Comparison of ENCODE assay signal across 1 cellular context in the genomic region with DNA sequence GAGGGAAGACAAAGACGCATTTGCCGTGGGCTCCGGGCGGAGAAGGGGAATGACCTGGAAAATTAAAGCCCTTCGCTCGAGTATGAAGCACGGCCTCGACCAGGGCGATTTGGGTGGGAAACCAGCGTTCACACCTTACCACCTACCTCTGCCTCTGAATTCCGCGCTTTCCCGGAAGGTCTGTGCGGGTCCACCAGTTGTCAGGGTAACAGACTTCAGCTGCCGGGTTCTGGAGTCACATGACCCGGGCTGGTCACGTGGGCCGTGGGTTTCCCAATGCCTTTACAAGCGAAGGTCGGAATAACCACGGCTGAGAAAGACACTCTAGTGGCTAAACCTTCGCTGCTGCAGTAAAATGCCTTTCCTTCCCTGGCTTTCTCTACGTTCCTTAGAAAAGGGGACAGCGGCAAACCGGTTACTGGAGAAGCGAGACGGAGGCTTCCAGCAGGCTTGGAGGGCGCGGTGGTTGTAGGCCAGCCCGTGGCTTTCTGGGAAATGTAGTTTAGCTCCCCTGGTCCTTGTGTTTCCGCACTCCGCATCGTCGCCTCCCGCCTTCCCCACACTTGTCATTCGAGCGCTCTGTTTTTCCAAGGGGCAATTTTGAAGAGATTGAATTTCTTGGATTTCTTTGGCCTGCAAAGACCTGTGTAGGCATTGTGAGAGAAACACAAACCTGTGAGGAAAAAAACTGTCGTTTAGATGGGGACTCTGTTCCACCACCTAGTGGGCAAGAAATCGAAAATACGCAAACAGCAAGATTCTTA.
TF ChIP-seq lines count a peak whose summit lies in the region.

A gene with protein sequence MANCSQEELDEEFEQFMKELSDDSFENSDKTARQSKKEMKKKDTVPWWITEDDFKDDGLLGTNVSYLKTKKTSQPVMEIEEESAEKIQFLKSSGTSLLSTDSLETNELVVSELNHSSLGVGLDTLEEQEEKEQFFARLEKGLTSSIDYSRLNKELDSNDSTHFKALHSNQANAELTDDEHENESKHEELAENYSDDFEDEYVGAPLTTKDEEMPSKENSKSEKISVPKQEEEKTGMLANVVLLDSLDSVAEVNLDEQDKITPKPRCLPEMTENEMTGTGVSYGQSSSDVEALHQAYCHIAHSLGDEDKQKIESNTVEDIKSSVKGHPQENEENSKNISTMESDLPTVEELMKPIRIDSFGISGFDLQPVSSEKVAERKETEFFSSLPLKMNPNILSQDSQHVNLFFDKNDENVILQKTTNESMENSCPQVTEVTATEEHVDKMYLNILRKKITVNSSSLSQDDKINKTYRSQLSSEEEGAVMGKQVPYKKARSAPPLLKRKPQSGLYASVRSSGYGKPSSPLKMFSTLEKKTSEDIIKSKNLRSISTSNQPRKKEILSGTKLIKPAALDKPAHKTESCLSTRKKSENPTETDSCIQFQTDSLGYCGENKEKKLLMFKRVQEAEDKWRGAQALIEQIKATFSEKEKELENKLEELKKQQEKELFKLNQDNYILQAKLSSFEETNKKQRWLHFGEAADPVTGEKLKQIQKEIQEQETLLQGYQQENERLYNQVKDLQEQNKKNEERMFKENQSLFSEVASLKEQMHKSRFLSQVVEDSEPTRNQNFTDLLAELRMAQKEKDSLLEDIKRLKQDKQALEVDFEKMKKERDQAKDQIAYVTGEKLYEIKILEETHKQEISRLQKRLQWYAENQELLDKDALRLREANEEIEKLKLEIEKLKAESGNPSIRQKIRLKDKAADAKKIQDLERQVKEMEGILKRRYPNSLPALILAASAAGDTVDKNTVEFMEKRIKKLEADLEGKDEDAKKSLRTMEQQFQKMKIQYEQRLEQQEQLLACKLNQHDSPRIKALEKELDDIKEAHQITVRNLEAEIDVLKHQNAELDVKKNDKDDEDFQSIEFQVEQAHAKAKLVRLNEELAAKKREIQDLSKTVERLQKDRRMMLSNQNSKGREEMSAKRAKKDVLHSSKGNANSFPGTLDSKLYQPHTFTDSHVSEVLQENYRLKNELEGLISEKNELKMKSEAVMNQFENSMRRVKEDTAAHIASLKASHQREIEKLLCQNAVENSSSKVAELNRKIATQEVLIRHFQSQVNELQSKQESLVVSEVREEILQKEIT (N-terminal part only) (minus strand): TSS at position 210 of the 764 bp plus-strand sequence. CDS start 1,250 bp downstream, outside the sequence.

TF ChIP-seq in HepG2, 621 proteins besides CTCF, POLR2A, EP300 and RAD21 (continued from another document and continues in another):
- TF ChIP-seq, protein P1, sequence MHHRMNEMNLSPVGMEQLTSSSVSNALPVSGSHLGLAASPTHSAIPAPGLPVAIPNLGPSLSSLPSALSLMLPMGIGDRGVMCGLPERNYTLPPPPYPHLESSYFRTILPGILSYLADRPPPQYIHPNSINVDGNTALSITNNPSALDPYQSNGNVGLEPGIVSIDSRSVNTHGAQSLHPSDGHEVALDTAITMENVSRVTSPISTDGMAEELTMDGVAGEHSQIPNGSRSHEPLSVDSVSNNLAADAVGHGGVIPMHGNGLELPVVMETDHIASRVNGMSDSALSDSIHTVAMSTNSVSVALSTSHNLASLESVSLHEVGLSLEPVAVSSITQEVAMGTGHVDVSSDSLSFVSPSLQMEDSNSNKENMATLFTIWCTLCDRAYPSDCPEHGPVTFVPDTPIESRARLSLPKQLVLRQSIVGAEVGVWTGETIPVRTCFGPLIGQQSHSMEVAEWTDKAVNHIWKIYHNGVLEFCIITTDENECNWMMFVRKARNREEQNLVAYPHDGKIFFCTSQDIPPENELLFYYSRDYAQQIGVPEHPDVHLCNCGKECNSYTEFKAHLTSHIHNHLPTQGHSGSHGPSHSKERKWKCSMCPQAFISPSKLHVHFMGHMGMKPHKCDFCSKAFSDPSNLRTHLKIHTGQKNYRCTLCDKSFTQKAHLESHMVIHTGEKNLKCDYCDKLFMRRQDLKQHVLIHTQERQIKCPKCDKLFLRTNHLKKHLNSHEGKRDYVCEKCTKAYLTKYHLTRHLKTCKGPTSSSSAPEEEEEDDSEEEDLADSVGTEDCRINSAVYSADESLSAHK (CRISPR knock-in tag; IDR thresholded peaks at IDR 0.05; ENCODE audit: borderline replicate concordance): no peak
- TF ChIP-seq ZFP36L2 (CRISPR knock-in tag; IDR thresholded peaks at IDR 0.05): no peak
- TF ChIP-seq ZNF598 (CRISPR knock-in tag; IDR thresholded peaks at IDR 0.05; ENCODE audit: borderline replicate concordance): peak; percentile 71
- 0 out of 2 replicates have a peak, but pooled peaks have one; percentile 12 for TF ChIP-seq ZFP90 (CRISPR knock-in tag; IDR thresholded peaks at IDR 0.05; ENCODE audit: borderline replicate concordance)
- no peak for TF ChIP-seq CHCHD3 (CRISPR knock-in tag; IDR thresholded peaks at IDR 0.05)
- TF ChIP-seq MXD3 (CRISPR knock-in tag; IDR thresholded peaks at IDR 0.05): peak; percentile 45; the same call in 1 of the 2 replicates
- no peak for TF ChIP-seq ZNF83 (CRISPR knock-in tag; IDR thresholded peaks at IDR 0.05; ENCODE audit: borderline replicate concordance)
- TF ChIP-seq ZNF737 (CRISPR knock-in tag; IDR thresholded peaks at IDR 0.05; ENCODE audit: borderline replicate concordance): peak; percentile 33; the same call in 1 of the 2 replicates
- TF ChIP-seq, protein P2, sequence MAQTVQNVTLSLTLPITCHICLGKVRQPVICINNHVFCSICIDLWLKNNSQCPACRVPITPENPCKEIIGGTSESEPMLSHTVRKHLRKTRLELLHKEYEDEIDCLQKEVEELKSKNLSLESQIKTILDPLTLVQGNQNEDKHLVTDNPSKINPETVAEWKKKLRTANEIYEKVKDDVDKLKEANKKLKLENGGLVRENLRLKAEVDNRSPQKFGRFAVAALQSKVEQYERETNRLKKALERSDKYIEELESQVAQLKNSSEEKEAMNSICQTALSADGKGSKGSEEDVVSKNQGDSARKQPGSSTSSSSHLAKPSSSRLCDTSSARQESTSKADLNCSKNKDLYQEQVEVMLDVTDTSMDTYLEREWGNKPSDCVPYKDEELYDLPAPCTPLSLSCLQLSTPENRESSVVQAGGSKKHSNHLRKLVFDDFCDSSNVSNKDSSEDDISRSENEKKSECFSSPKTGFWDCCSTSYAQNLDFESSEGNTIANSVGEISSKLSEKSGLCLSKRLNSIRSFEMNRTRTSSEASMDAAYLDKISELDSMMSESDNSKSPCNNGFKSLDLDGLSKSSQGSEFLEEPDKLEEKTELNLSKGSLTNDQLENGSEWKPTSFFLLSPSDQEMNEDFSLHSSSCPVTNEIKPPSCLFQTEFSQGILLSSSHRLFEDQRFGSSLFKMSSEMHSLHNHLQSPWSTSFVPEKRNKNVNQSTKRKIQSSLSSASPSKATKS (CRISPR knock-in tag; IDR thresholded peaks at IDR 0.05): peak; percentile 89; the same call in 1 of the 2 replicates
- no peak for TF ChIP-seq MAFF (IDR thresholded peaks at IDR 0.05; ENCODE audit: low read depth, low read length)
- TF ChIP-seq TMF1 (CRISPR knock-in tag; IDR thresholded peaks at IDR 0.05; ENCODE audit: low read depth): no peak
- no peak for TF ChIP-seq ZBTB8A (CRISPR knock-in tag; IDR thresholded peaks at IDR 0.05; ENCODE audit: borderline replicate concordance, low read depth)
- TF ChIP-seq ZNF24 (IDR thresholded peaks at IDR 0.05): no peak
- TF ChIP-seq PHF20 (CRISPR knock-in tag; IDR thresholded peaks at IDR 0.05): peak; percentile 96
- TF ChIP-seq ZNF512 (CRISPR knock-in tag; IDR thresholded peaks at IDR 0.05): no peak
- TF ChIP-seq SRY (CRISPR knock-in tag; IDR thresholded peaks at IDR 0.05): no peak
- TF ChIP-seq ERF (CRISPR knock-in tag; IDR thresholded peaks at IDR 0.05): no peak; the same call in 1 of the 2 replicates
- TF ChIP-seq MEIS2 (CRISPR knock-in tag; IDR thresholded peaks at IDR 0.05): peak; percentile 66
- TF ChIP-seq ELF1 (CRISPR knock-in tag; IDR thresholded peaks at IDR 0.05): peak; percentile 95
- no peak for TF ChIP-seq ZNF382 (CRISPR knock-in tag; IDR thresholded peaks at IDR 0.05; ENCODE audit: borderline replicate concordance)
- TF ChIP-seq ESRRA (CRISPR knock-in tag; IDR thresholded peaks at IDR 0.05; ENCODE audit: low read depth): 0 out of 2 replicates have a peak, but pooled peaks have one; percentile 20
- TF ChIP-seq, protein P3, sequence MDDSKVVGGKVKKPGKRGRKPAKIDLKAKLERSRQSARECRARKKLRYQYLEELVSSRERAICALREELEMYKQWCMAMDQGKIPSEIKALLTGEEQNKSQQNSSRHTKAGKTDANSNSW (CRISPR knock-in tag; IDR thresholded peaks at IDR 0.05; ENCODE audit: borderline replicate concordance): peak; percentile 39; the same call in 1 of the 2 replicates
- peak; percentile 90 for TF ChIP-seq ZNF547 (CRISPR knock-in tag; IDR thresholded peaks at IDR 0.05)
- no peak for TF ChIP-seq ZFP62 (CRISPR knock-in tag; IDR thresholded peaks at IDR 0.05)
- no peak for TF ChIP-seq NCOR1 (IDR thresholded peaks at IDR 0.05; ENCODE audit: borderline replicate concordance, low read length)
- no peak for TF ChIP-seq ZNF142 (CRISPR knock-in tag; IDR thresholded peaks at IDR 0.05)
- no peak for TF ChIP-seq MIER3 (CRISPR knock-in tag; IDR thresholded peaks at IDR 0.05; ENCODE audit: borderline replicate concordance)
- no peak for TF ChIP-seq ATRX (CRISPR knock-in tag; IDR thresholded peaks at IDR 0.05; ENCODE audit: borderline replicate concordance)
- TF ChIP-seq GPN1 (CRISPR knock-in tag; IDR thresholded peaks at IDR 0.05; ENCODE audit: borderline replicate concordance): no peak
- no peak for TF ChIP-seq RELA (CRISPR knock-in tag; IDR thresholded peaks at IDR 0.05)
- peak; percentile 65; the same call in 1 of the 2 replicates for TF ChIP-seq ARNT2 (CRISPR knock-in tag; IDR thresholded peaks at IDR 0.05; ENCODE audit: low read depth)
- TF ChIP-seq PBX3 (CRISPR knock-in tag; IDR thresholded peaks at IDR 0.05; ENCODE audit: borderline replicate concordance): no peak
- peak; percentile 22; the same call in 1 of the 2 replicates for TF ChIP-seq ZNF225 (CRISPR knock-in tag; IDR thresholded peaks at IDR 0.05)
- TF ChIP-seq ZNF775 (CRISPR knock-in tag; IDR thresholded peaks at IDR 0.05; ENCODE audit: borderline replicate concordance): no peak
- TF ChIP-seq KDM2A (CRISPR knock-in tag; IDR thresholded peaks at IDR 0.05; ENCODE audit: borderline replicate concordance, low read depth): peak; percentile 78; the same call in 1 of the 2 replicates
- no peak for TF ChIP-seq HHEX (CRISPR knock-in tag; IDR thresholded peaks at IDR 0.05)
- TF ChIP-seq MBNL3 (CRISPR knock-in tag; conservative IDR thresholded peaks at IDR 0.05): no peak
- TF ChIP-seq NAIF1 (CRISPR knock-in tag; IDR thresholded peaks at IDR 0.05; ENCODE audit: borderline replicate concordance): peak; percentile 40; the same call in 1 of the 2 replicates
